In genomic region chr17:50088952-50089825, GRCh38 we compare ENCODE assay signal across 15 cellular contexts. TPM values are rescaled to one million over a fixed set of nuclear protein-coding genes. Genes with fewer than 3 reads are reported as not detected.
DNase-seq lines count a peak whose midpoint lies in the region; ATAC-seq and TF ChIP-seq lines count a peak whose summit lies in the region.
"Had no signal": no experiment of that assay in that cellular context is flagged by ENCODE, and none has a peak within 500 bp of the region (broad histone marks: within the 10 kb centered on the region; RNA-seq: fewer than 3 reads in every experiment).

No MANE protein-coding gene starts in this region.

- 79% methylated on average over 25 of the region's 25 CpGs for WGBS in right cardiac atrium
- 96% methylated on average over 24 of the region's 25 CpGs for WGBS in mesenchymal stem cell
- 85 to 89% (median 88%) methylated on average over 18 to 25 of the region's 25 CpGs for WGBS in spleen, 5 donors

- no peak for ATAC-seq in Right ventricle myocardium inferior
- ATAC-seq in right cardiac atrium = no peak
- ATAC-seq in RWPE2 (ENCODE audit: low read depth) = no peak

- H2AFZ ChIP-seq in mesenchymal stem cell (ENCODE audit: low read depth, low read length) = no peak overlapping the region

- H3K79me1 ChIP-seq in mesenchymal stem cell (replicated peaks; ENCODE audit: low read length, poor library complexity, severe bottlenecking) = peaks cover 14% of the 10 kb centered on the region

- H2AK5ac ChIP-seq in mesenchymal stem cell (ENCODE audit: low read length, severe bottlenecking) = no peak overlapping the region

- no peak overlapping the region for H3K9ac ChIP-seq in mesenchymal stem cell (ENCODE audit: low read length)
- H3K9ac ChIP-seq: BLaER1 had no signal

- no peak overlapping the region for H2BK15ac ChIP-seq in mesenchymal stem cell (ENCODE audit: low read depth, poor library complexity, severe bottlenecking)

- no peak overlapping the region for H3K14ac ChIP-seq in mesenchymal stem cell (ENCODE audit: low read length in 2 of 2)

- H3K36me3 ChIP-seq in RWPE2 (ENCODE audit: low read depth) (peaks cover 58% of the 10 kb centered on the region), mesenchymal stem cell (ENCODE audit: control insufficient read depth in 1 of 2, insufficient read depth in 2 of 2, low read depth in 1 of 2, low read length in 2 of 2) (peaks cover 33 to 65% of the 10 kb centered on the region in 2 experiments), spleen (peaks cover 0 to 28% (median 12%) of the 10 kb centered on the region in 6 donors)
- H3K36me3 ChIP-seq: BLaER1 had no signal

- no peak overlapping the region for H3K27ac ChIP-seq in right cardiac atrium (ENCODE audit: low read length)
- peak overlapping the region; percentile 55 for H3K27ac ChIP-seq in RWPE2 (ENCODE audit: poor library complexity, severe bottlenecking)
- H3K27ac ChIP-seq in mesenchymal stem cell (ENCODE audit: low read length, poor library complexity, severe bottlenecking) = no peak overlapping the region
- no peak overlapping the region for H3K27ac ChIP-seq in spleen
- H3K27ac ChIP-seq: 22Rv1, BLaER1 had no signal

- no peak overlapping the region for H4K91ac ChIP-seq in mesenchymal stem cell (ENCODE audit: low read length)

- TF ChIP-seq CTCF in RWPE2 (IDR thresholded peaks at IDR 0.05; ENCODE audit: poor library complexity, severe bottlenecking) (no peak), spleen (IDR thresholded peaks at IDR 0.05 in 8 of 11, conservative IDR thresholded peaks at IDR 0.05 in 3 of 11) (no peak)

- H2BK12ac ChIP-seq in mesenchymal stem cell (ENCODE audit: low read length in 2 of 2) = no peak overlapping the region

- peak; percentile 66 for DNase-seq in Right ventricle myocardium inferior (ENCODE audit: missing footprints)
- DNase-seq in right cardiac atrium = no peak
- DNase-seq in RWPE2 (ENCODE audit: low spot score) = no peak
- DNase-seq in mesenchymal stem cell = no peak
- DNase-seq in spleen = peak; percentile 64
- no peak for DNase-seq in NCI-H2029 treated with DMSO at 0.1 percent for 48 hours (lab: John Stamatoyannopoulos, UW)
- DNase-seq in LoVo (ENCODE audit: low spot score) = no peak
- no peak for DNase-seq in NCI-H526 (lab: John Stamatoyannopoulos, UW)
- DNase-seq: AML-193; Caco-2; CD8-positive, alpha-beta memory T cell; DMS 273 treated with DMSO at 0.1 percent for 48 hours; HCEC 1CT had no signal

- no peak overlapping the region for H3K4me2 ChIP-seq in mesenchymal stem cell (ENCODE audit: low read length, poor library complexity, severe bottlenecking)
- H3K4me2 ChIP-seq: BLaER1 had no signal

- no peak overlapping the region for H3K4me3 ChIP-seq in right cardiac atrium (ENCODE audit: low read length)
- H3K4me3 ChIP-seq in RWPE2 (ENCODE audit: severe bottlenecking) = no peak overlapping the region
- no peak overlapping the region for H3K4me3 ChIP-seq in mesenchymal stem cell (ENCODE audit: insufficient read depth in 1 of 2, low read depth in 1 of 2, low read length in 2 of 2)
- H3K4me3 ChIP-seq in spleen = no peak overlapping the region
- H3K4me3 ChIP-seq: BLaER1 had no signal

- no peak overlapping the region for H3K4ac ChIP-seq in mesenchymal stem cell (ENCODE audit: low read depth in 1 of 2, low read length in 2 of 2)

- H2BK5ac ChIP-seq in mesenchymal stem cell (ENCODE audit: low read depth, low read length, poor library complexity, severe bottlenecking) = peak overlapping the region; percentile 10

- no peak overlapping the region for H2BK120ac ChIP-seq in mesenchymal stem cell (ENCODE audit: low read depth, low read length)

- intact Hi-C loops in Right ventricle myocardium inferior (cut with DNase I) (no loop called here), right cardiac atrium (cut with DNase I) (loop anchor here in 1 of 4 donors (2.0 to 10.0 kb wide), 2 partner anchors 62 to 224 kb away; no protein-coding TSS in a partner anchor), spleen (cut with DNase I; ENCODE audit: low total_unique reads) (no loop called here)

- H3K23ac ChIP-seq in mesenchymal stem cell (ENCODE audit: low read length in 2 of 2) = no peak overlapping the region

- no peak overlapping the region for H3K18ac ChIP-seq in mesenchymal stem cell (ENCODE audit: low read depth in 1 of 2, low read length in 2 of 2)

- no peaks in the 10 kb centered on the region for H3K27me3 ChIP-seq in right cardiac atrium (ENCODE audit: control insufficient read depth, insufficient read depth)
- H3K27me3 ChIP-seq in RWPE2 (ENCODE audit: insufficient read depth, poor library complexity, severe bottlenecking) = no peaks in the 10 kb centered on the region
- no peaks in the 10 kb centered on the region for H3K27me3 ChIP-seq in mesenchymal stem cell (ENCODE audit: control insufficient read depth in 1 of 2, insufficient read depth in 1 of 2, low read length in 2 of 2)
- H3K27me3 ChIP-seq in spleen (replicated peaks in 1 of 7) = no peaks in the 10 kb centered on the region
- H3K27me3 ChIP-seq: BLaER1 had no signal

- no peaks in the 10 kb centered on the region for H3K9me3 ChIP-seq in right cardiac atrium (ENCODE audit: control insufficient read depth, low read length)
- H3K9me3 ChIP-seq in RWPE2 (ENCODE audit: severe bottlenecking) = no peaks in the 10 kb centered on the region
- no peaks in the 10 kb centered on the region for H3K9me3 ChIP-seq in mesenchymal stem cell (ENCODE audit: control insufficient read depth, low read length)
- no peaks in the 10 kb centered on the region for H3K9me3 ChIP-seq in spleen
- H3K9me3 ChIP-seq: BLaER1, Caco-2 had no signal

- no peaks in the 10 kb centered on the region for H3K4me1 ChIP-seq in right cardiac atrium (ENCODE audit: control insufficient read depth, insufficient read depth, low read length)
- peaks cover 3% of the 10 kb centered on the region for H3K4me1 ChIP-seq in RWPE2 (ENCODE audit: insufficient read depth, poor library complexity, severe bottlenecking)
- H3K4me1 ChIP-seq in mesenchymal stem cell (ENCODE audit: control insufficient read depth, insufficient read depth, low read depth, low read length) = peaks cover 9% of the 10 kb centered on the region
- H3K4me1 ChIP-seq in spleen = peaks cover 0 to 8% (median 6%) of the 10 kb centered on the region in 6 donors
- H3K4me1 ChIP-seq: BLaER1, Caco-2 had no signal

- H4K8ac ChIP-seq in mesenchymal stem cell (ENCODE audit: low read length) = no peak overlapping the region

- TF ChIP-seq POLR2A in spleen (IDR thresholded peaks at IDR 0.05) = no peak

RNA-seq across cellular contexts. Expression of gene PDK2, which starts 6.0 kb away (rescaled TPM):
- total RNA-seq in Right ventricle myocardium inferior (260 TPM), right cardiac atrium (100 to 1,000 TPM; 167 to 219 (median 182) TPM), spleen (10 to 100 TPM; 22.9 to 41.5 (median 26.1) TPM)
- polyA plus RNA-seq in right cardiac atrium (149 TPM), spleen (10 to 100 TPM in 1 of 3 donors, 1 to 10 TPM in 2; 8.7 to 16.9 (median 9.5) TPM)
- polyA plus RNA-seq in mesenchymal stem cell (2013, experiment 1 of 2) = 43.1 TPM
- 39.6 TPM for polyA plus RNA-seq in mesenchymal stem cell (2013, experiment 2 of 2)

RNA-seq across cellular contexts. Expression of gene ITGA3, which starts 33.3 kb away (rescaled TPM):
- total RNA-seq in Right ventricle myocardium inferior (16.4 TPM), right cardiac atrium (10 to 100 TPM; 22.9 to 32.9 (median 28.4) TPM), spleen (10 to 100 TPM; 22.7 to 52.3 (median 41.1) TPM)
- polyA plus RNA-seq in right cardiac atrium (21.5 TPM), spleen (10 to 100 TPM in 1 of 3 donors, 1 to 10 TPM in 2; 5.5 to 16.6 (median 8.1) TPM)
- polyA plus RNA-seq in mesenchymal stem cell (2013, experiment 1 of 2) = 136 TPM
- 138 TPM for polyA plus RNA-seq in mesenchymal stem cell (2013, experiment 2 of 2)

RNA-seq across cellular contexts. Expression of gene SAMD14, which starts 40.8 kb away (rescaled TPM):
- total RNA-seq in Right ventricle myocardium inferior (1.7 TPM), right cardiac atrium (1 to 10 TPM; 2.4 to 4.0 (median 3.5) TPM), spleen (1 to 10 TPM; 1.2 to 7.5 (median 4.1) TPM)
- polyA plus RNA-seq in right cardiac atrium (3.3 TPM), spleen (1 to 10 TPM; 1.1 to 1.9 (median 1.1) TPM)
- polyA plus RNA-seq in mesenchymal stem cell (2013, experiment 1 of 2) = 17.9 TPM
- 17.2 TPM for polyA plus RNA-seq in mesenchymal stem cell (2013, experiment 2 of 2)
- polyA plus RNA-seq: CD8-positive, alpha-beta memory T cell had no signal

Comparison
In these comparisons a context has a peak if more than half of its experiments do, and no peak if none do; other contexts are left out.
1. DNase-seq: peak in Right ventricle myocardium inferior (single experiment) and spleen (single experiment); none in right cardiac atrium (0 of 3), RWPE2 (single experiment), mesenchymal stem cell (single experiment), NCI-H2029 treated with DMSO at 0.1 percent for 48 hours (single experiment), LoVo (single experiment) and NCI-H526 (0 of 2).